In genomic region chr1:203290261-203291089, GRCh38 we compare ENCODE assay signal across 8 cellular contexts. TPM values are rescaled to one million over a fixed set of nuclear protein-coding genes. Genes with fewer than 3 reads are reported as not detected.
DNase-seq lines count a peak whose midpoint lies in the region; ATAC-seq, FAIRE-seq and TF ChIP-seq lines count a peak whose summit lies in the region.

No MANE protein-coding gene starts in this region.

- ATAC-seq in GM18870 (IDR thresholded peaks at IDR 0.05; ENCODE audit: unreplicated experiment) (peak; percentile 26), HG03135 (IDR thresholded peaks at IDR 0.05; ENCODE audit: unreplicated experiment) (peak; percentile 49)

- H3K9me3 ChIP-seq in endodermal cell (ENCODE audit: control insufficient read depth, low read length), result no peaks in the 10 kb centered on the region

- no peaks in the 10 kb centered on the region for H3K36me3 Mint-ChIP-seq in endodermal cell (ENCODE audit: low read depth)

- peaks cover 64% of the 10 kb centered on the region for H3K4me1 Mint-ChIP-seq in endodermal cell

- no peaks in the 10 kb centered on the region for H3K36me3 ChIP-seq in endodermal cell (ENCODE audit: control insufficient read depth, insufficient read depth, low read length)

- H3K4me3 Mint-ChIP-seq in endodermal cell, result peak overlapping the region; percentile 43

- FAIRE-seq in H54 (lab: Jason Lieb, UNC), result no peak

- H3K4me3 ChIP-seq in endodermal cell (ENCODE audit: low read length), result peak overlapping the region; percentile 61

- peak; percentile 96 for DNase-seq in NCI-H510A treated with DMSO at 0.1 percent for 48 hours (lab: John Stamatoyannopoulos, UW)
- peak; percentile 98 for DNase-seq in activated CD8-positive, alpha-beta memory T cell treated with anti-CD3 and anti-CD28 coated beads, Interleukin-2, amount 50 U/mL, for 48 hours
- DNase-seq in endodermal cell, result peak; percentile 98
- peak; percentile 89 for DNase-seq in midbrain (lab: John Stamatoyannopoulos, UW)
- DNase-seq in stimulated activated CD8-positive, alpha-beta memory T cell treated with anti-CD3 and anti-CD28 coated beads, Interleukin-15, amount 100 ng/mL, for 24 hours (ENCODE audit: low read depth), result peak; percentile 89
- DNase-seq in H54 (ENCODE audit: insufficient read length, low spot score), result no peak

- no peaks in the 10 kb centered on the region for H3K9me3 Mint-ChIP-seq in endodermal cell

- peaks cover 19% of the 10 kb centered on the region for H3K27me3 Mint-ChIP-seq in endodermal cell (ENCODE audit: insufficient read depth)

- peak overlapping the region; percentile 41 for H3K9ac ChIP-seq in endodermal cell (ENCODE audit: extremely low read depth, low read length, poor library complexity, severe bottlenecking)

- 24 to 25% methylated on average over 22 to 31 of the region's 31 CpGs for WGBS in endodermal cell (ENCODE audit: insufficient coverage in 1 of 2, insufficient read length in 1 of 2), 2 experiments

- TF ChIP-seq POLR2A in H54 (IDR thresholded peaks at IDR 0.05; ENCODE audit: low read depth, low read length), result no peak

- H3K4me1 ChIP-seq in endodermal cell (ENCODE audit: control insufficient read depth, insufficient read depth, low read length), result peaks cover 12% of the 10 kb centered on the region

- no peaks in the 10 kb centered on the region for H3K27me3 ChIP-seq in endodermal cell (ENCODE audit: control insufficient read depth, insufficient read depth, low read length, poor library complexity, severe bottlenecking)

- peak overlapping the region; percentile 98 for H3K27ac Mint-ChIP-seq in endodermal cell

- H3K27ac ChIP-seq in endodermal cell (ENCODE audit: low read depth, low read length), result peak overlapping the region; percentile 93

- TF ChIP-seq CTCF in endodermal cell (conservative IDR thresholded peaks at IDR 0.05), result no peak

RNA-seq across cellular contexts. Expression of gene BTG2, which starts 14.8 kb away (rescaled TPM):
- total RNA-seq in endodermal cell, result 10 to 100 TPM; 49.8 to 54.6 TPM
- 73.2 TPM for polyA plus RNA-seq in endodermal cell (2013, experiment 1 of 2)
- polyA plus RNA-seq in endodermal cell (2013, experiment 2 of 2), result 77.5 TPM
